Comparison of ENCODE assay signal across 1 cellular context in the genomic region with DNA sequence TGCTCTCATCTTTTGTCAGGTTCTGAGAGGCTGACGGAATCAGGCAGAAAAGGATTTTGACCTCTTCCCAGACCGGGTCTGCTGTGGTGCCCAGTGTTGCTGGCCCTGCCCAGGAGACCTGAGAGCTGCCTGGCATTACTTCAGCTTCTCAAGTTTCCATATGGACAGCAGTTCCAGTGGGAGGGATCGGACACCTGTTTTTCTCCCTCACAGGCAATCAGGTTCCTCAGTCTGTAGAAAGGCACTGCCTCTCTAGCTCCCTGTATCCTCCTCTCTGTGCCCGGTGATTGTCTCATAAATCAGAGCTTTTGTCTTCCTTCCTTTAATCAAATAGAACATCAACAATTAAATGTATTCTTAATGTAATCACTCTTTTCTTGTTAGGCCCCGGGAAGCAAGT.
TF ChIP-seq lines count a peak whose summit lies in the region.

No MANE protein-coding gene starts in this region.

TF ChIP-seq in endothelial cell of umbilical vein, 7 proteins besides CTCF, POLR2A, EP300 and RAD21:
- no peak for TF ChIP-seq JUN (IDR thresholded peaks at IDR 0.05; ENCODE audit: borderline replicate concordance, insufficient read depth, insufficient read length, low read depth)
- TF ChIP-seq GATA2 (IDR thresholded peaks at IDR 0.05; ENCODE audit: insufficient read depth, insufficient read length, low read depth, low read length): no peak
- no peak for TF ChIP-seq MYC (IDR thresholded peaks at IDR 0.05; ENCODE audit: low read depth, low read length)
- TF ChIP-seq, protein P1, sequence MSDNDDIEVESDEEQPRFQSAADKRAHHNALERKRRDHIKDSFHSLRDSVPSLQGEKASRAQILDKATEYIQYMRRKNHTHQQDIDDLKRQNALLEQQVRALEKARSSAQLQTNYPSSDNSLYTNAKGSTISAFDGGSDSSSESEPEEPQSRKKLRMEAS (IDR thresholded peaks at IDR 0.05; ENCODE audit: insufficient read depth, insufficient read length): no peak
- no peak for TF ChIP-seq EZH2 (IDR thresholded peaks at IDR 0.05; ENCODE audit: borderline replicate concordance, low read depth, low read length, severe bottlenecking)
- no peak for TF ChIP-seq FOS (IDR thresholded peaks at IDR 0.05; ENCODE audit: borderline replicate concordance, insufficient read depth, low read length)
- TF ChIP-seq POLR2AphosphoS5 (IDR thresholded peaks at IDR 0.05; ENCODE audit: insufficient read depth, low read depth, low read length): no peak
